17 cellular contexts compared by ENCODE assay signal in the genomic region with DNA sequence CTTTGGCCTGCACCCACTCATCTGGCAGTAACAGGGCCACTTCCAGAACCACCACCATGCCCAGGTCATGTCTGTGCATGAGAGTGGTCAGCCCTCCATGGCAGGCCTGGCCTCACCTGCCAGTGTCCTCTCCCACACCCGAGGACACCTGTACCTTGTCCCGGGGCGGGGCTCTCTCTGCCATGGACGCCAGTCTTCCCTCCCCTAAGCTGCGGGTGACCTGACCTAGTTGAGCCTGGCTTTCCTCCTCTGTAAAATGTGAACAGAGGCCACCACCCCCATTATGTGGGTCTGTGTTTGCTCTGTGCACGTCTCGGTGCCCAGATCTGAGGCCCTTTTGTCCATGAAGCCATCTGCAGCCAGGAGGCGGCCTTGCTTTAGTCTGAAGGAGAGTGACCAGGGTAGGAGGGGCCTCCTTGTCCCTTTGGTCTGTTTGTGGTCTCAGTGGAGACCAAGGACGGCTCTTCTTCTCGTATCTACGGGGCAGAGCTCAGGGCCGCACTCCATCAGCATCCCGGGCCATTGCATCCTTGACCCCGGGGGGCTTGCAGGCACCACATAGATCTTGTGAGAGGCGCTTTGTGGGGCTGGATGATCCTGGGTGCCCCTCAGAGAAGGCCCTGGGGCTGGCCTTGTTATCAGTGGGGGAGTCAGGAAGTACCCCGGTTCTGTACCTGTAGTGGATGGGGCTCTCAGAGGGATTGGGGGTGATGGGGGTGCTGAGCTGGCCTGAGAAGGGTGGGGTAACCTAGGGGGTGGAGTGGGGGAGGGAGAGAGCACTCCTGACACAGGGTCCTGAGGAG.
DNase-seq lines count a peak whose midpoint lies in the region; ATAC-seq, FAIRE-seq and TF ChIP-seq lines count a peak whose summit lies in the region.
"Had no signal": no experiment of that assay in that cellular context is flagged by ENCODE, and none has a peak within 500 bp of the region (broad histone marks: within the 10 kb centered on the region; RNA-seq: fewer than 3 reads in every experiment).

No MANE protein-coding gene starts in this region.

- peaks cover 2% of the 10 kb centered on the region for H3K9me1 ChIP-seq in K562 (ENCODE audit: control insufficient read depth, insufficient read depth, low read length)

- no peak for TF ChIP-seq POLR2A in K562 (conservative IDR thresholded peaks at IDR 0.05)

- peak; percentile 34 to 62 for TF ChIP-seq RAD21 in K562 (CRISPR knock-in tag; conservative IDR thresholded peaks at IDR 0.05 in 1 of 2, IDR thresholded peaks at IDR 0.05 in 1 of 2)

- H3K4me1 ChIP-seq in K562 (replicated peaks in 1 of 2; ENCODE audit: control insufficient read depth in 2 of 2, insufficient read depth in 2 of 2, low read length in 2 of 2) (peaks cover 0 to 38% of the 10 kb centered on the region in 2 experiments; a peak in 4 of 5 replicates), kidney (ENCODE audit: control insufficient read depth in 1 of 2, insufficient read depth in 1 of 2, low read depth in 1 of 2, low read length in 2 of 2) (peaks cover 5 to 8% of the 10 kb centered on the region in 2 donors), psoas muscle (no peaks in the 10 kb centered on the region)
- H3K4me1 ChIP-seq: vagina had no signal

- TF ChIP-seq CTCF in GM20000 (IDR thresholded peaks at IDR 0.05; ENCODE audit: extremely low read depth, missing control alignments): peak; percentile 33
- peak; percentile 32 to 55 (median 53); a peak in 5 of 6 replicates for TF ChIP-seq CTCF in K562 (IDR thresholded peaks at IDR 0.05 in 2 of 3, conservative IDR thresholded peaks at IDR 0.05 in 1 of 3; ENCODE audit: insufficient read depth in 2 of 3, low read depth in 1 of 3, low read length in 3 of 3)
- TF ChIP-seq CTCF in kidney (IDR thresholded peaks at IDR 0.05; ENCODE audit: borderline replicate concordance, extremely low read depth, insufficient read depth): no peak
- no peak for TF ChIP-seq CTCF in psoas muscle (IDR thresholded peaks at IDR 0.05)

- no TSS peak for BruUV-seq in K562 (replicated peaks; lab: Mats Ljungman, UMichigan)

- CTCF ChIA-PET in K562 (lab: Yijun Ruan, JAX; ENCODE audit: low intra/inter-chr PET ratio): interaction anchor here (1.0 kb wide), 1 partner anchor 321 kb away, joined by 3 read pairs; no protein-coding TSS in a partner anchor
- CTCF ChIA-PET in activated CD4-positive, alpha-beta T cell treated with anti-CD3 and anti-CD28 coated beads for 36 hours (lab: Charles Lee): no interaction called here

- intact Hi-C loops in K562 (cut with micrococcal nuclease): loop anchor here (10.0 kb wide), 1 partner anchor 318 kb away; a partner anchor contains a TSS
- intact Hi-C loops in kidney (cut with DNase I): no loop called here
- intact Hi-C loops in psoas muscle (cut with DNase I): no loop called here
- intact Hi-C loops in activated CD4-positive, alpha-beta T cell treated with anti-CD3 and anti-CD28 coated beads for 36 hours (cut with DNase I, micrococcal nuclease): no loop called here

- H3K9ac ChIP-seq in K562 (ENCODE audit: insufficient read depth in 1 of 2, low read depth in 2 of 2, low read length in 2 of 2) (peak overlapping the region in 1 of 2 experiments; percentile 48; a peak in 1 of 4 replicates), kidney (ENCODE audit: low read length in 2 of 2) (no peak overlapping the region)

- peaks cover 12 to 30% of the 10 kb centered on the region in 2 experiments for H3K27me3 ChIP-seq in K562 (ENCODE audit: control insufficient read depth in 2 of 2, insufficient read depth in 2 of 2, low read length in 2 of 2)
- H3K27me3 ChIP-seq in psoas muscle (ENCODE audit: insufficient read depth in 3 of 3, low read length in 2 of 3): no peaks in the 10 kb centered on the region
- H3K27me3 ChIP-seq: vagina had no signal

- H3K9me3 Mint-ChIP-seq in activated CD4-positive, alpha-beta T cell treated with anti-CD3 and anti-CD28 coated beads for 36 hours (ENCODE audit: low read depth): no peaks in the 10 kb centered on the region
- H3K9me3 Mint-ChIP-seq: activated T-cell treated with anti-CD3 and anti-CD28 coated beads, Interleukin-2, amount 50 U/mL, for 72 hours; naive thymus-derived CD8-positive, alpha-beta T cell; stimulated activated effector memory CD8-positive, alpha-beta T cell treated with anti-CD3 and anti-CD28 coated beads, Interleukin-12 subunit alpha, Interleukin-12 subunit beta, amount 100 ng/mL, for 72 hours had no signal

- WGBS in K562 (ENCODE audit: insufficient coverage, low coverage, missing lambda C conversion rate): 30% methylated on average over 12 of the region's 16 CpGs
- WGBS in psoas muscle, 3 donors: 92 to 94% (median 94%) methylated on average over 16 of the region's 16 CpGs

- no peak for DNase-seq in GM20000 (ENCODE audit: low spot score)
- DNase-seq in K562 (ENCODE audit: extremely low read depth in 1 of 4, low spot score in 3 of 4): peak in 2 of 4 experiments; percentile 21 to 32
- peak; percentile 53 for DNase-seq in kidney
- peak; percentile 12 to 47 for DNase-seq in psoas muscle
- no peak for DNase-seq in epidermal melanocyte (ENCODE audit: insufficient read length, low spot score)
- DNase-seq in activated CD4-positive, alpha-beta T cell treated with anti-CD3 and anti-CD28 coated beads for 36 hours: no peak
- DNase-seq: activated CD4-positive, alpha-beta T cell treated with anti-CD3 and anti-CD28 coated beads, Interleukin-2, amount 50 U/mL, for 4 hours; activated T-cell treated with anti-CD3 and anti-CD28 coated beads, Interleukin-2, amount 50 U/mL, for 72 hours; hippocampal formation; NCI-H1092 treated with DMSO at 0.1 percent for 48 hours had no signal

- H3K4me2 ChIP-seq in K562 (ENCODE audit: insufficient read depth, low read length): no peak overlapping the region

- H3K36me3 Mint-ChIP-seq in activated CD4-positive, alpha-beta T cell treated with anti-CD3 and anti-CD28 coated beads for 36 hours (ENCODE audit: low read depth): no peaks in the 10 kb centered on the region
- H3K36me3 Mint-ChIP-seq: stimulated activated effector memory CD8-positive, alpha-beta T cell treated with anti-CD3 and anti-CD28 coated beads, Interleukin-12 subunit alpha, Interleukin-12 subunit beta, amount 100 ng/mL, for 72 hours had no signal

- no peak for TF ChIP-seq EP300 in K562 (IDR thresholded peaks at IDR 0.05; ENCODE audit: low read length)

- POLR2A ChIA-PET in K562 (lab: Yijun Ruan, JAX): interaction anchor here (0.7 kb wide), 1 partner anchor 11 kb away, joined by 3 read pairs; no protein-coding TSS in a partner anchor
- POLR2A ChIA-PET in activated CD4-positive, alpha-beta T cell treated with anti-CD3 and anti-CD28 coated beads for 36 hours (lab: Charles Lee): no interaction called here

- H3K36me3 ChIP-seq in K562 (ENCODE audit: control insufficient read depth, insufficient read depth, low read length): no peaks in the 10 kb centered on the region
- no peaks in the 10 kb centered on the region for H3K36me3 ChIP-seq in kidney (ENCODE audit: control insufficient read depth in 1 of 2, insufficient read depth in 2 of 2, low read length in 2 of 2)
- no peaks in the 10 kb centered on the region for H3K36me3 ChIP-seq in psoas muscle (ENCODE audit: insufficient read depth in 1 of 2, low read depth in 1 of 2)
- H3K36me3 ChIP-seq: vagina had no signal

- ATAC-seq in K562 (peak; percentile 69), psoas muscle (no peak), GM19467 (IDR thresholded peaks at IDR 0.05; ENCODE audit: unreplicated experiment) (no peak)
- ATAC-seq in activated CD4-positive, alpha-beta T cell treated with anti-CD3 and anti-CD28 coated beads for 36 hours: no peak
- ATAC-seq: activated T-cell treated with anti-CD3 and anti-CD28 coated beads, Interleukin-2, amount 50 U/mL, for 72 hours; naive thymus-derived CD8-positive, alpha-beta T cell; stimulated activated effector memory CD8-positive, alpha-beta T cell treated with anti-CD3 and anti-CD28 coated beads, Interleukin-12 subunit alpha, Interleukin-12 subunit beta, amount 100 ng/mL, for 72 hours had no signal

- 0 out of 2 replicates have a peak, but pooled peaks cover 4% of the 10 kb centered on the region for H4K20me1 ChIP-seq in K562 (replicated peaks; ENCODE audit: control insufficient read depth, insufficient read depth, low read length)

- FAIRE-seq in K562 (lab: Jason Lieb, UNC) (no peak), kidney (lab: Jason Lieb, UNC) (no peak)
- FAIRE-seq: H54, TTC549 had no signal

- H3K79me2 ChIP-seq in K562 (ENCODE audit: control insufficient read depth, insufficient read depth, low read length): no peaks in the 10 kb centered on the region

- in situ Hi-C loops in K562 (cut with MboI): no loop called here

- no peaks in the 10 kb centered on the region for H3K27me3 Mint-ChIP-seq in activated CD4-positive, alpha-beta T cell treated with anti-CD3 and anti-CD28 coated beads for 36 hours
- H3K27me3 Mint-ChIP-seq: B cell; naive thymus-derived CD8-positive, alpha-beta T cell had no signal

- H3K4me3 ChIP-seq in K562 (no peak overlapping the region), kidney (ENCODE audit: low read length in 2 of 2) (no peak overlapping the region), psoas muscle (no peak overlapping the region)
- H3K4me3 ChIP-seq: vagina had no signal

- H3K27ac Mint-ChIP-seq in activated CD4-positive, alpha-beta T cell treated with anti-CD3 and anti-CD28 coated beads for 36 hours: no peak overlapping the region
- H3K27ac Mint-ChIP-seq: activated T-cell treated with anti-CD3 and anti-CD28 coated beads, Interleukin-2, amount 50 U/mL, for 72 hours; B cell; stimulated activated effector memory CD8-positive, alpha-beta T cell treated with anti-CD3 and anti-CD28 coated beads, Interleukin-12 subunit alpha, Interleukin-12 subunit beta, amount 100 ng/mL, for 72 hours had no signal

- H2AFZ ChIP-seq in K562 (ENCODE audit: low read depth, low read length): no peak overlapping the region

- no peak overlapping the region for H3K4me3 Mint-ChIP-seq in activated CD4-positive, alpha-beta T cell treated with anti-CD3 and anti-CD28 coated beads for 36 hours
- H3K4me3 Mint-ChIP-seq: activated T-cell treated with anti-CD3 and anti-CD28 coated beads, Interleukin-2, amount 50 U/mL, for 72 hours; B cell; naive thymus-derived CD8-positive, alpha-beta T cell; stimulated activated effector memory CD8-positive, alpha-beta T cell treated with anti-CD3 and anti-CD28 coated beads, Interleukin-12 subunit alpha, Interleukin-12 subunit beta, amount 100 ng/mL, for 72 hours had no signal

- H3K27ac ChIP-seq in K562 (ENCODE audit: extremely low read depth, low read depth, low read length): no peak overlapping the region
- no peak overlapping the region for H3K27ac ChIP-seq in kidney (ENCODE audit: low read depth in 2 of 2, low read length in 2 of 2)
- H3K27ac ChIP-seq in psoas muscle: no peak overlapping the region
- H3K27ac ChIP-seq: vagina had no signal

- H3K4me1 Mint-ChIP-seq in activated CD4-positive, alpha-beta T cell treated with anti-CD3 and anti-CD28 coated beads for 36 hours: no peaks in the 10 kb centered on the region
- H3K4me1 Mint-ChIP-seq: B cell had no signal

- H3K9me3 ChIP-seq in K562 (replicated peaks; ENCODE audit: control insufficient read depth, insufficient read depth, low read depth, low read length): no peaks in the 10 kb centered on the region
- H3K9me3 ChIP-seq in kidney (ENCODE audit: control insufficient read depth in 1 of 2, low read length in 2 of 2): no peaks in the 10 kb centered on the region
- no peaks in the 10 kb centered on the region for H3K9me3 ChIP-seq in psoas muscle
- H3K9me3 ChIP-seq: vagina had no signal

TF ChIP-seq in K562, 482 proteins besides CTCF, POLR2A, EP300 and RAD21 (continues in another document):
- no peak for TF ChIP-seq CBFA2T2 (conservative IDR thresholded peaks at IDR 0.05)
- no peak for TF ChIP-seq ZSCAN32 (CRISPR knock-in tag; IDR thresholded peaks at IDR 0.05)

Comparison
In these comparisons a context has a peak if more than half of its experiments do, and no peak if none do; other contexts are left out.
1. DNase-seq: peak in kidney (single experiment) and psoas muscle (2 of 2); none in GM20000 (single experiment), epidermal melanocyte (single experiment) and activated CD4-positive, alpha-beta T cell treated with anti-CD3 and anti-CD28 coated beads for 36 hours (single experiment).
2. CTCF ChIP-seq: peak in GM20000 (single experiment) and K562 (3 of 3); none in kidney (single experiment) and psoas muscle (single experiment).